ENCODE assay signal across 14 cellular contexts in genomic region chr12:108823804-108824203, GRCh38. TPM values are rescaled to one million over a fixed set of nuclear protein-coding genes. Genes with fewer than 3 reads are reported as not detected.
DNase-seq lines count a peak whose midpoint lies in the region; ATAC-seq, FAIRE-seq and TF ChIP-seq lines count a peak whose summit lies in the region.
"Had no signal": no experiment of that assay in that cellular context is flagged by ENCODE, and none has a peak within 500 bp of the region (broad histone marks: within the 10 kb centered on the region; RNA-seq: fewer than 3 reads in every experiment).

No MANE protein-coding gene starts in this region.

- H4K8ac ChIP-seq in trophoblast cell (ENCODE audit: low read depth, low read length), result peak overlapping the region; percentile 24

- H3K4me3 ChIP-seq in AG04450 (ENCODE audit: low read depth, low read length) (no peak overlapping the region), esophagus squamous epithelium (no peak overlapping the region), trophoblast cell (ENCODE audit: low read depth, low read length) (no peak overlapping the region), lower leg skin (ENCODE audit: low read depth, poor library complexity, severe bottlenecking) (no peak overlapping the region)

- no peak overlapping the region for H3K4ac ChIP-seq in trophoblast cell (ENCODE audit: low read depth, low read length)

- peaks cover 33% of the 10 kb centered on the region for H3K79me1 ChIP-seq in trophoblast cell (ENCODE audit: low read length)

- no peak overlapping the region for H2AK5ac ChIP-seq in trophoblast cell (ENCODE audit: low read length)

- H3K18ac ChIP-seq in trophoblast cell (ENCODE audit: low read length), result peak overlapping the region; percentile 51

- no peak overlapping the region for H3K9ac ChIP-seq in trophoblast cell (ENCODE audit: low read length)

- TF ChIP-seq POLR2A in esophagus squamous epithelium (IDR thresholded peaks at IDR 0.05) (no peak), lower leg skin (IDR thresholded peaks at IDR 0.05) (no peak)

- peaks cover 12% of the 10 kb centered on the region for H3K79me2 ChIP-seq in trophoblast cell (ENCODE audit: control insufficient read depth, insufficient read depth, low read length, poor library complexity)

- H3K27me3 ChIP-seq in AG04450 (ENCODE audit: control insufficient read depth, insufficient read depth, low read length) (no peaks in the 10 kb centered on the region), esophagus squamous epithelium (no peaks in the 10 kb centered on the region), trophoblast cell (ENCODE audit: insufficient read depth, low read length) (no peaks in the 10 kb centered on the region)

- WGBS in esophagus squamous epithelium, 2 donors, result 60 to 82% methylated on average over 1 to 3 of the region's 3 CpGs
- no CpG with 5 or more reads among the region's 3 CpGs for WGBS in trophoblast cell (ENCODE audit: extremely low coverage, insufficient coverage, insufficient read length)
- 81 to 85% methylated on average over 3 of the region's 3 CpGs for WGBS in lower leg skin, 2 donors

- H3K36me3 ChIP-seq in esophagus squamous epithelium (peaks cover 0 to 62% (median 4%) of the 10 kb centered on the region in 3 donors), trophoblast cell (ENCODE audit: control insufficient read depth in 1 of 2, insufficient read depth in 2 of 2, low read length in 2 of 2) (peaks cover 25 to 32% of the 10 kb centered on the region in 2 experiments)

- DNase-seq in AG04450 (ENCODE audit: low read depth, low spot score) (no peak), OCI-M1 (lab: John Stamatoyannopoulos, UW) (peak; percentile 80), esophagus squamous epithelium (lab: John Stamatoyannopoulos, UW) (no peak), trophoblast cell (no peak), lower leg skin (ENCODE audit: low spot score in 2 of 2) (no peak), middle frontal gyrus (ENCODE audit: extremely low spot score, low spot score) (no peak), frontal cortex (ENCODE audit: low spot score in 2 of 2) (no peak)
- DNase-seq: activated CD4-positive, CD25-positive, alpha-beta regulatory T cell treated with anti-CD3 and anti-CD28 coated beads, Interleukin-2, amount 50 U/mL, for 72 hours; activated naive CD4-positive, alpha-beta T cell treated with anti-CD3 and anti-CD28 coated beads, Interleukin-2, amount 50 U/mL, for 16 hours; CD8-positive, alpha-beta T cell; islet precursor cell; NCI-H2029 treated with DMSO at 0.1 percent for 48 hours; small intestine had no signal

- H4K91ac ChIP-seq in trophoblast cell (ENCODE audit: low read depth, low read length), result peak overlapping the region; percentile 66

- CTCF ChIA-PET in AG04450 (lab: Charles Lee), result interaction anchor here (4.0 kb wide), 1 partner anchor 20 kb away, joined by 27 read pairs; no protein-coding TSS in a partner anchor

- peak overlapping the region; percentile 27 for H2BK120ac ChIP-seq in trophoblast cell (ENCODE audit: insufficient read depth, low read length, poor library complexity)

- H3K4me2 ChIP-seq in trophoblast cell (ENCODE audit: low read length), result no peak overlapping the region

- H2AFZ ChIP-seq in trophoblast cell (ENCODE audit: insufficient read depth, low read length, poor library complexity), result no peak overlapping the region

- H2BK12ac ChIP-seq in trophoblast cell (ENCODE audit: low read length), result peak overlapping the region; percentile 26

- H3K14ac ChIP-seq in trophoblast cell (ENCODE audit: low read length), result no peak overlapping the region

- H3K4me1 ChIP-seq in esophagus squamous epithelium (peaks cover 28 to 88% (median 68%) of the 10 kb centered on the region in 3 donors), trophoblast cell (ENCODE audit: control insufficient read depth in 1 of 2, insufficient read depth in 2 of 2, low read length in 2 of 2) (peaks cover 34 to 45% of the 10 kb centered on the region in 2 experiments)

- no peak for ATAC-seq in GM21367 (IDR thresholded peaks at IDR 0.05; ENCODE audit: unreplicated experiment)
- ATAC-seq: CD8-positive, alpha-beta T cell had no signal

- H3K23ac ChIP-seq in trophoblast cell (ENCODE audit: low read length), result no peak overlapping the region

- POLR2A ChIA-PET in AG04450 (lab: Yijun Ruan, JAX), result interaction anchor here (0.8 to 0.9 kb wide), 2 partner anchors 19 to 26 kb away, joined by 3 read pairs; no protein-coding TSS in a partner anchor

- peak overlapping the region; percentile 31 for H3K27ac ChIP-seq in AG04450 (ENCODE audit: low read depth, low read length)
- peak overlapping the region; percentile 31 to 88 (median 78) for H3K27ac ChIP-seq in esophagus squamous epithelium
- peak overlapping the region; percentile 68 for H3K27ac ChIP-seq in trophoblast cell (ENCODE audit: low read depth, low read length)

- peaks cover 4% of the 10 kb centered on the region; the same call in 1 of the 2 replicates for H3K9me3 ChIP-seq in AG04450 (ENCODE audit: control insufficient read depth, insufficient read depth, low read length)
- no peaks in the 10 kb centered on the region for H3K9me3 ChIP-seq in esophagus squamous epithelium
- no peaks in the 10 kb centered on the region for H3K9me3 ChIP-seq in trophoblast cell (ENCODE audit: insufficient read depth, low read depth, low read length)

- intact Hi-C loops in esophagus squamous epithelium (cut with DNase I), result no loop called here
- intact Hi-C loops in lower leg skin (cut with DNase I; ENCODE audit: low total_unique reads), result no loop called here

- FAIRE-seq in frontal cortex (lab: Jason Lieb, UNC), result no peak
- FAIRE-seq: small intestine had no signal

- H4K12ac ChIP-seq in trophoblast cell (ENCODE audit: low read depth, low read length), result no peak overlapping the region

- H2BK5ac ChIP-seq in trophoblast cell (ENCODE audit: low read depth, low read length, poor library complexity), result peak overlapping the region; percentile 41

- TF ChIP-seq CTCF in AG04450 (IDR thresholded peaks at IDR 0.05; ENCODE audit: low read depth, low read length) (no peak), esophagus squamous epithelium (IDR thresholded peaks at IDR 0.05) (no peak), lower leg skin (IDR thresholded peaks at IDR 0.05) (no peak)

RNA-seq across cellular contexts. Expression of gene SSH1, which starts 33.6 kb away (rescaled TPM):
- polyA plus RNA-seq in AG04450 (2011; rRNA removed), result 44.7 and 50.5 TPM in 2 replicates
- 64.2 and 77.4 TPM in 2 replicates for polyA minus RNA-seq in AG04450 (2011; rRNA and poly(A)+ RNA removed)
- total RNA-seq in esophagus squamous epithelium, result 10 to 100 TPM; 10.1 to 25.5 (median 12.6) TPM
- 28.2 and 30.2 TPM in 2 replicates for polyA plus RNA-seq in trophoblast cell (2013)
- 10 to 100 TPM in 3 of 4 donors, 1 to 10 TPM in 1; 7.3 to 15.1 (median 13.1) TPM for total RNA-seq in lower leg skin
- 4.1 TPM for total RNA-seq in frontal cortex

RNA-seq across cellular contexts. Expression of gene DAO, which starts 56.1 kb away (rescaled TPM):
- polyA plus RNA-seq in AG04450 (2011; rRNA removed), result not detected in 2 replicates
- not detected in 2 replicates for polyA minus RNA-seq in AG04450 (2011; rRNA and poly(A)+ RNA removed)
- total RNA-seq in esophagus squamous epithelium, result not detected
- polyA plus RNA-seq in trophoblast cell (2013), result 0.45 and 0.68 TPM in 2 replicates
- not detected for total RNA-seq in lower leg skin
- total RNA-seq in frontal cortex, result not detected
- total RNA-seq: CD8-positive, alpha-beta T cell had no signal
- polyA plus RNA-seq: small intestine had no signal
